Comparison of ENCODE assay signal across 1 cellular context in the genomic region with DNA sequence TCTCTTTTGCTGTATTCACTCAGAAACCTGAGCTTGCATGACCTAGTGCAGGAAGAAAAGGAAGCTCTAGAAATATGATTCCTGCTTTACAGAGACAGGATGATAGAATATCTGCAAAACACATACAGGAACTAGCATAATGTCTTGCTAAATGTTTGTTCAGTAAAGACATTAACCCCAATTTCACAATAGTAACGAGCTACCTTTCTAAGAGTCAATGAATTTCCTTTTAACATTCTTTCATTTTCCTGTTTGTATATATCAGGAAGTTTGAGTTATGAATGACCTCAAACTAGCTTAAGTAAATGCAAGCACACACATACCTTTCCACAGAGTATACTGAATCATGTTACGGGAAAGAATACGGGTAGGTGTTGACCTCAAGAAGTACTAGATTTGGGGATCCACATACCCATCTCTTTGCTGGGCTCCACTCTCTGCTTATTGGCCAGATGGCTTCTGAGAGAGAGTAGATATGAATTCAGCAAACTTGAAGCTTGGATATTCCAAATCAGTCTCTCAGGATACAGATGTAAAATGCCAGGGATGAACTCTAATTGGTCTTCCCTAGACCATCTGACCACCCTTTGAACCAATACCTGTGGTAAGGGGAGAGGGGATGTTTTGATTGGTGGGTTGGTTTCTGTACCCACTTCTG.
TF ChIP-seq lines count a peak whose summit lies in the region.

No MANE protein-coding gene starts in this region.

TF ChIP-seq in HepG2, 621 proteins besides CTCF, POLR2A, EP300 and RAD21 (continued from another document and continues in another):
- TF ChIP-seq, protein P1, sequence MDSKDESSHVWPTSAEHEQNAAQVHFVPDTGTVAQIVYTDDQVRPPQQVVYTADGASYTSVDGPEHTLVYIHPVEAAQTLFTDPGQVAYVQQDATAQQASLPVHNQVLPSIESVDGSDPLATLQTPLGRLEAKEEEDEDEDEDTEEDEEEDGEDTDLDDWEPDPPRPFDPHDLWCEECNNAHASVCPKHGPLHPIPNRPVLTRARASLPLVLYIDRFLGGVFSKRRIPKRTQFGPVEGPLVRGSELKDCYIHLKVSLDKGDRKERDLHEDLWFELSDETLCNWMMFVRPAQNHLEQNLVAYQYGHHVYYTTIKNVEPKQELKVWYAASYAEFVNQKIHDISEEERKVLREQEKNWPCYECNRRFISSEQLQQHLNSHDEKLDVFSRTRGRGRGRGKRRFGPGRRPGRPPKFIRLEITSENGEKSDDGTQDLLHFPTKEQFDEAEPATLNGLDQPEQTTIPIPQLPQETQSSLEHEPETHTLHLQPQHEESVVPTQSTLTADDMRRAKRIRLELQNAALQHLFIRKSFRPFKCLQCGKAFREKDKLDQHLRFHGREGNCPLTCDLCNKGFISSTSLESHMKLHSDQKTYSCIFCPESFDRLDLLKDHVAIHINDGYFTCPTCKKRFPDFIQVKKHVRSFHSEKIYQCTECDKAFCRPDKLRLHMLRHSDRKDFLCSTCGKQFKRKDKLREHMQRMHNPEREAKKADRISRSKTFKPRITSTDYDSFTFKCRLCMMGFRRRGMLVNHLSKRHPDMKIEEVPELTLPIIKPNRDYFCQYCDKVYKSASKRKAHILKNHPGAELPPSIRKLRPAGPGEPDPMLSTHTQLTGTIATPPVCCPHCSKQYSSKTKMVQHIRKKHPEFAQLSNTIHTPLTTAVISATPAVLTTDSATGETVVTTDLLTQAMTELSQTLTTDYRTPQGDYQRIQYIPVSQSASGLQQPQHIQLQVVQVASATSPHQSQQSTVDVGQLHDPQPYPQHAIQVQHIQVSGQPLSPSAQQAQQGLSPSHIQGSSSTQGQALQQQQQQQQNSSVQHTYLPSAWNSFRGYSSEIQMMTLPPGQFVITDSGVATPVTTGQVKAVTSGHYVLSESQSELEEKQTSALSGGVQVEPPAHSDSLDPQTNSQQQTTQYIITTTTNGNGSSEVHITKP (CRISPR knock-in tag; IDR thresholded peaks at IDR 0.05; ENCODE audit: low read depth) = no peak
- TF ChIP-seq, protein P2, sequence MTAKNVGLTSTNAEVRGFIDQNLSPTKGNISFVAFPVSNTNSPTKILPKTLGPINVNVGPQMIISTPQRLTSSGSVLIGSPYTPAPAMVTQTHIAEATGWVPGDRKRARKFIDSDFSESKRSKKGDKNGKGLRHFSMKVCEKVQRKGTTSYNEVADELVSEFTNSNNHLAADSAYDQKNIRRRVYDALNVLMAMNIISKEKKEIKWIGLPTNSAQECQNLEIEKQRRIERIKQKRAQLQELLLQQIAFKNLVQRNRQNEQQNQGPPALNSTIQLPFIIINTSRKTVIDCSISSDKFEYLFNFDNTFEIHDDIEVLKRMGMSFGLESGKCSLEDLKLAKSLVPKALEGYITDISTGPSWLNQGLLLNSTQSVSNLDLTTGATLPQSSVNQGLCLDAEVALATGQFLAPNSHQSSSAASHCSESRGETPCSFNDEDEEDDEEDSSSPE (CRISPR knock-in tag; IDR thresholded peaks at IDR 0.05) = no peak
- TF ChIP-seq ZNF350 (CRISPR knock-in tag; IDR thresholded peaks at IDR 0.05; ENCODE audit: borderline replicate concordance, low read depth) (no peak), KDM4B (CRISPR knock-in tag; IDR thresholded peaks at IDR 0.05) (no peak), PLRG1 (conservative IDR thresholded peaks at IDR 0.05) (no peak), PHF8 (CRISPR knock-in tag; IDR thresholded peaks at IDR 0.05) (no peak), ZFY (CRISPR knock-in tag; IDR thresholded peaks at IDR 0.05) (peak; percentile 20; the same call in 1 of the 2 replicates), ZFP36 (IDR thresholded peaks at IDR 0.05; ENCODE audit: borderline replicate concordance, low read depth, low read length, partially characterized antibody) (no peak), ZNF484 (CRISPR knock-in tag; IDR thresholded peaks at IDR 0.05; ENCODE audit: borderline replicate concordance, low read depth) (no peak), U2AF1 (optimal IDR thresholded peaks at IDR 0.05; ENCODE audit: low read depth, low read length) (no peak), ZNF589 (CRISPR knock-in tag; conservative IDR thresholded peaks at IDR 0.05) (no peak), NFE2 (CRISPR knock-in tag; IDR thresholded peaks at IDR 0.05) (no peak), ARID2 (CRISPR knock-in tag; IDR thresholded peaks at IDR 0.05; ENCODE audit: borderline replicate concordance) (peak; percentile 87; the same call in 1 of the 2 replicates), ARNTL (CRISPR knock-in tag; IDR thresholded peaks at IDR 0.05) (peak; percentile 50; the same call in 1 of the 2 replicates), MIER3 (CRISPR knock-in tag; IDR thresholded peaks at IDR 0.05; ENCODE audit: borderline replicate concordance) (peak; percentile 79; the same call in 1 of the 2 replicates), ZNF709 (CRISPR knock-in tag; IDR thresholded peaks at IDR 0.05) (no peak), CAMTA2 (CRISPR knock-in tag; IDR thresholded peaks at IDR 0.05; ENCODE audit: borderline replicate concordance) (no peak), ZNF766 (CRISPR knock-in tag; IDR thresholded peaks at IDR 0.05; ENCODE audit: borderline replicate concordance) (no peak), GTF2F1 (IDR thresholded peaks at IDR 0.05; ENCODE audit: low read length) (no peak), KLF15 (CRISPR knock-in tag; IDR thresholded peaks at IDR 0.05; ENCODE audit: borderline replicate concordance) (no peak), THYN1 (CRISPR knock-in tag; IDR thresholded peaks at IDR 0.05; ENCODE audit: borderline replicate concordance, low read depth) (0 out of 2 replicates have a peak, but pooled peaks have one; percentile 48), BHLHE40 (IDR thresholded peaks at IDR 0.05; ENCODE audit: low read length) (no peak), ZNF569 (CRISPR knock-in tag; IDR thresholded peaks at IDR 0.05; ENCODE audit: borderline replicate concordance) (no peak)
- TF ChIP-seq, protein P3, sequence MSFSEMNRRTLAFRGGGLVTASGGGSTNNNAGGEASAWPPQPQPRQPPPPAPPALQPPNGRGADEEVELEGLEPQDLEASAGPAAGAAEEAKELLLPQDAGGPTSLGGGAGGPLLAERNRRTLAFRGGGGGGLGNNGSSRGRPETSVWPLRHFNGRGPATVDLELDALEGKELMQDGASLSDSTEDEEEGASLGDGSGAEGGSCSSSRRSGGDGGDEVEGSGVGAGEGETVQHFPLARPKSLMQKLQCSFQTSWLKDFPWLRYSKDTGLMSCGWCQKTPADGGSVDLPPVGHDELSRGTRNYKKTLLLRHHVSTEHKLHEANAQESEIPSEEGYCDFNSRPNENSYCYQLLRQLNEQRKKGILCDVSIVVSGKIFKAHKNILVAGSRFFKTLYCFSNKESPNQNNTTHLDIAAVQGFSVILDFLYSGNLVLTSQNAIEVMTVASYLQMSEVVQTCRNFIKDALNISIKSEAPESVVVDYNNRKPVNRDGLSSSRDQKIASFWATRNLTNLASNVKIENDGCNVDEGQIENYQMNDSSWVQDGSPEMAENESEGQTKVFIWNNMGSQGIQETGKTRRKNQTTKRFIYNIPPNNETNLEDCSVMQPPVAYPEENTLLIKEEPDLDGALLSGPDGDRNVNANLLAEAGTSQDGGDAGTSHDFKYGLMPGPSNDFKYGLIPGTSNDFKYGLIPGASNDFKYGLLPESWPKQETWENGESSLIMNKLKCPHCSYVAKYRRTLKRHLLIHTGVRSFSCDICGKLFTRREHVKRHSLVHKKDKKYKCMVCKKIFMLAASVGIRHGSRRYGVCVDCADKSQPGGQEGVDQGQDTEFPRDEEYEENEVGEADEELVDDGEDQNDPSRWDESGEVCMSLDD (CRISPR knock-in tag; IDR thresholded peaks at IDR 0.05; ENCODE audit: borderline replicate concordance) = peak; percentile 60; the same call in 1 of the 2 replicates
- TF ChIP-seq, protein P4, sequence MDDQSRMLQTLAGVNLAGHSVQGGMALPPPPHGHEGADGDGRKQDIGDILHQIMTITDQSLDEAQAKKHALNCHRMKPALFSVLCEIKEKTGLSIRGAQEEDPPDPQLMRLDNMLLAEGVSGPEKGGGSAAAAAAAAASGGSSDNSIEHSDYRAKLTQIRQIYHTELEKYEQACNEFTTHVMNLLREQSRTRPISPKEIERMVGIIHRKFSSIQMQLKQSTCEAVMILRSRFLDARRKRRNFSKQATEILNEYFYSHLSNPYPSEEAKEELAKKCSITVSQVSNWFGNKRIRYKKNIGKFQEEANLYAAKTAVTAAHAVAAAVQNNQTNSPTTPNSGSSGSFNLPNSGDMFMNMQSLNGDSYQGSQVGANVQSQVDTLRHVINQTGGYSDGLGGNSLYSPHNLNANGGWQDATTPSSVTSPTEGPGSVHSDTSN (CRISPR knock-in tag; IDR thresholded peaks at IDR 0.05; ENCODE audit: borderline replicate concordance) = no peak
- TF ChIP-seq, protein P5, sequence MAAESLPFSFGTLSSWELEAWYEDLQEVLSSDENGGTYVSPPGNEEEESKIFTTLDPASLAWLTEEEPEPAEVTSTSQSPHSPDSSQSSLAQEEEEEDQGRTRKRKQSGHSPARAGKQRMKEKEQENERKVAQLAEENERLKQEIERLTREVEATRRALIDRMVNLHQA (CRISPR knock-in tag; IDR thresholded peaks at IDR 0.05) = no peak
- TF ChIP-seq, protein P6, sequence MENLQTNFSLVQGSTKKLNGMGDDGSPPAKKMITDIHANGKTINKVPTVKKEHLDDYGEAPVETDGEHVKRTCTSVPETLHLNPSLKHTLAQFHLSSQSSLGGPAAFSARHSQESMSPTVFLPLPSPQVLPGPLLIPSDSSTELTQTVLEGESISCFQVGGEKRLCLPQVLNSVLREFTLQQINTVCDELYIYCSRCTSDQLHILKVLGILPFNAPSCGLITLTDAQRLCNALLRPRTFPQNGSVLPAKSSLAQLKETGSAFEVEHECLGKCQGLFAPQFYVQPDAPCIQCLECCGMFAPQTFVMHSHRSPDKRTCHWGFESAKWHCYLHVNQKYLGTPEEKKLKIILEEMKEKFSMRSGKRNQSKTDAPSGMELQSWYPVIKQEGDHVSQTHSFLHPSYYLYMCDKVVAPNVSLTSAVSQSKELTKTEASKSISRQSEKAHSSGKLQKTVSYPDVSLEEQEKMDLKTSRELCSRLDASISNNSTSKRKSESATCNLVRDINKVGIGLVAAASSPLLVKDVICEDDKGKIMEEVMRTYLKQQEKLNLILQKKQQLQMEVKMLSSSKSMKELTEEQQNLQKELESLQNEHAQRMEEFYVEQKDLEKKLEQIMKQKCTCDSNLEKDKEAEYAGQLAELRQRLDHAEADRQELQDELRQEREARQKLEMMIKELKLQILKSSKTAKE (CRISPR knock-in tag; IDR thresholded peaks at IDR 0.05; ENCODE audit: borderline replicate concordance) = peak; percentile 40; the same call in 1 of the 2 replicates
- TF ChIP-seq, protein P7, sequence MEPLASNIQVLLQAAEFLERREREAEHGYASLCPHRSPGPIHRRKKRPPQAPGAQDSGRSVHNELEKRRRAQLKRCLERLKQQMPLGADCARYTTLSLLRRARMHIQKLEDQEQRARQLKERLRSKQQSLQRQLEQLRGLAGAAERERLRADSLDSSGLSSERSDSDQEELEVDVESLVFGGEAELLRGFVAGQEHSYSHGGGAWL (CRISPR knock-in tag; IDR thresholded peaks at IDR 0.05) = no peak
- TF ChIP-seq, protein P8, sequence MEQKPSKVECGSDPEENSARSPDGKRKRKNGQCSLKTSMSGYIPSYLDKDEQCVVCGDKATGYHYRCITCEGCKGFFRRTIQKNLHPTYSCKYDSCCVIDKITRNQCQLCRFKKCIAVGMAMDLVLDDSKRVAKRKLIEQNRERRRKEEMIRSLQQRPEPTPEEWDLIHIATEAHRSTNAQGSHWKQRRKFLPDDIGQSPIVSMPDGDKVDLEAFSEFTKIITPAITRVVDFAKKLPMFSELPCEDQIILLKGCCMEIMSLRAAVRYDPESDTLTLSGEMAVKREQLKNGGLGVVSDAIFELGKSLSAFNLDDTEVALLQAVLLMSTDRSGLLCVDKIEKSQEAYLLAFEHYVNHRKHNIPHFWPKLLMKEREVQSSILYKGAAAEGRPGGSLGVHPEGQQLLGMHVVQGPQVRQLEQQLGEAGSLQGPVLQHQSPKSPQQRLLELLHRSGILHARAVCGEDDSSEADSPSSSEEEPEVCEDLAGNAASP (CRISPR knock-in tag; IDR thresholded peaks at IDR 0.05; ENCODE audit: borderline replicate concordance) = peak; percentile 62; the same call in 1 of the 2 replicates
- TF ChIP-seq, protein P9, sequence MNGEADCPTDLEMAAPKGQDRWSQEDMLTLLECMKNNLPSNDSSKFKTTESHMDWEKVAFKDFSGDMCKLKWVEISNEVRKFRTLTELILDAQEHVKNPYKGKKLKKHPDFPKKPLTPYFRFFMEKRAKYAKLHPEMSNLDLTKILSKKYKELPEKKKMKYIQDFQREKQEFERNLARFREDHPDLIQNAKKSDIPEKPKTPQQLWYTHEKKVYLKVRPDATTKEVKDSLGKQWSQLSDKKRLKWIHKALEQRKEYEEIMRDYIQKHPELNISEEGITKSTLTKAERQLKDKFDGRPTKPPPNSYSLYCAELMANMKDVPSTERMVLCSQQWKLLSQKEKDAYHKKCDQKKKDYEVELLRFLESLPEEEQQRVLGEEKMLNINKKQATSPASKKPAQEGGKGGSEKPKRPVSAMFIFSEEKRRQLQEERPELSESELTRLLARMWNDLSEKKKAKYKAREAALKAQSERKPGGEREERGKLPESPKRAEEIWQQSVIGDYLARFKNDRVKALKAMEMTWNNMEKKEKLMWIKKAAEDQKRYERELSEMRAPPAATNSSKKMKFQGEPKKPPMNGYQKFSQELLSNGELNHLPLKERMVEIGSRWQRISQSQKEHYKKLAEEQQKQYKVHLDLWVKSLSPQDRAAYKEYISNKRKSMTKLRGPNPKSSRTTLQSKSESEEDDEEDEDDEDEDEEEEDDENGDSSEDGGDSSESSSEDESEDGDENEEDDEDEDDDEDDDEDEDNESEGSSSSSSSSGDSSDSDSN (CRISPR knock-in tag; IDR thresholded peaks at IDR 0.05) = no peak
- TF ChIP-seq, protein P10, sequence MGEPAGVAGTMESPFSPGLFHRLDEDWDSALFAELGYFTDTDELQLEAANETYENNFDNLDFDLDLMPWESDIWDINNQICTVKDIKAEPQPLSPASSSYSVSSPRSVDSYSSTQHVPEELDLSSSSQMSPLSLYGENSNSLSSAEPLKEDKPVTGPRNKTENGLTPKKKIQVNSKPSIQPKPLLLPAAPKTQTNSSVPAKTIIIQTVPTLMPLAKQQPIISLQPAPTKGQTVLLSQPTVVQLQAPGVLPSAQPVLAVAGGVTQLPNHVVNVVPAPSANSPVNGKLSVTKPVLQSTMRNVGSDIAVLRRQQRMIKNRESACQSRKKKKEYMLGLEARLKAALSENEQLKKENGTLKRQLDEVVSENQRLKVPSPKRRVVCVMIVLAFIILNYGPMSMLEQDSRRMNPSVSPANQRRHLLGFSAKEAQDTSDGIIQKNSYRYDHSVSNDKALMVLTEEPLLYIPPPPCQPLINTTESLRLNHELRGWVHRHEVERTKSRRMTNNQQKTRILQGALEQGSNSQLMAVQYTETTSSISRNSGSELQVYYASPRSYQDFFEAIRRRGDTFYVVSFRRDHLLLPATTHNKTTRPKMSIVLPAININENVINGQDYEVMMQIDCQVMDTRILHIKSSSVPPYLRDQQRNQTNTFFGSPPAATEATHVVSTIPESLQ (CRISPR knock-in tag; conservative IDR thresholded peaks at IDR 0.05) = no peak
- TF ChIP-seq, protein P11, sequence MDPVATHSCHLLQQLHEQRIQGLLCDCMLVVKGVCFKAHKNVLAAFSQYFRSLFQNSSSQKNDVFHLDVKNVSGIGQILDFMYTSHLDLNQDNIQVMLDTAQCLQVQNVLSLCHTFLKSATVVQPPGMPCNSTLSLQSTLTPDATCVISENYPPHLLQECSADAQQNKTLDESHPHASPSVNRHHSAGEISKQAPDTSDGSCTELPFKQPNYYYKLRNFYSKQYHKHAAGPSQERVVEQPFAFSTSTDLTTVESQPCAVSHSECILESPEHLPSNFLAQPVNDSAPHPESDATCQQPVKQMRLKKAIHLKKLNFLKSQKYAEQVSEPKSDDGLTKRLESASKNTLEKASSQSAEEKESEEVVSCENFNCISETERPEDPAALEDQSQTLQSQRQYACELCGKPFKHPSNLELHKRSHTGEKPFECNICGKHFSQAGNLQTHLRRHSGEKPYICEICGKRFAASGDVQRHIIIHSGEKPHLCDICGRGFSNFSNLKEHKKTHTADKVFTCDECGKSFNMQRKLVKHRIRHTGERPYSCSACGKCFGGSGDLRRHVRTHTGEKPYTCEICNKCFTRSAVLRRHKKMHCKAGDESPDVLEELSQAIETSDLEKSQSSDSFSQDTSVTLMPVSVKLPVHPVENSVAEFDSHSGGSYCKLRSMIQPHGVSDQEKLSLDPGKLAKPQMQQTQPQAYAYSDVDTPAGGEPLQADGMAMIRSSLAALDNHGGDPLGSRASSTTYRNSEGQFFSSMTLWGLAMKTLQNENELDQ (CRISPR knock-in tag; IDR thresholded peaks at IDR 0.05; ENCODE audit: borderline replicate concordance) = no peak
